8 cellular contexts compared by ENCODE assay signal in genomic region chr12:56224102-56224701, GRCh38. TPM values are rescaled to one million over a fixed set of nuclear protein-coding genes. Genes with fewer than 3 reads are reported as not detected.
A peak's percentile ranks its signal among the peaks of the same experiment; 100 is the strongest.
DNase-seq lines count a peak whose midpoint lies in the region; ATAC-seq, FAIRE-seq and TF ChIP-seq lines count a peak whose summit lies in the region.

TSS of gene NABP2 (plus strand) at chr12:56224342. CDS start at chr12:56224857, 515 bp downstream.

- H3K9me2 ChIP-seq in OCI-LY7 (ENCODE audit: insufficient read depth, low read length) = no peaks in the 10 kb centered on the region

- dilution Hi-C loops in endothelial cell of umbilical vein (cut with MboI; ENCODE audit: extremely low pct_ligation_motif_present, low sequenced_read_pairs) = no loop called here

- POLR2A ChIA-PET in OCI-LY7 (lab: Charles Lee) (interaction anchor here (3.9 to 4.2 kb wide), 2 partner anchors 17 to 35 kb away, joined by 18 to 85 read pairs; partner anchors contain the start of gene SMARCC2), endothelial cell of umbilical vein (lab: Charles Lee) (no interaction called here)

- DNase-seq in DMS114 treated with DMSO at 0.1 percent for 48 hours (lab: John Stamatoyannopoulos, UW; ENCODE audit: unreplicated experiment) (peak; percentile 97), HuH-7 (ENCODE audit: low spot score) (peak; percentile 100), OCI-LY7 (ENCODE audit: low spot score) (peak; percentile 98), activated T-cell treated with anti-CD3 and anti-CD28 coated beads for 24 hours (ENCODE audit: low read depth) (peak; percentile 95), endothelial cell of umbilical vein (ENCODE audit: low read depth, low spot score) (peak; percentile 99), middle frontal gyrus (ENCODE audit: extremely low spot score, low spot score) (peak; percentile 96)
- peak; percentile 95 to 96 for DNase-seq in stimulated activated CD8-positive, alpha-beta memory T cell treated with anti-CD3 and anti-CD28 coated beads, Interleukin-2, amount 100 ng/mL, for 48 hours (ENCODE audit: low read depth in 2 of 2)

- intact Hi-C loops in OCI-LY7 (cut with micrococcal nuclease; ENCODE audit: unreplicated experiment) = loop anchor here (1.0 kb wide), 4 partner anchors 16 to 105 kb away; no protein-coding TSS in a partner anchor
- intact Hi-C loops in endothelial cell of umbilical vein (cut with micrococcal nuclease) = loop anchor here (1.0 to 2.0 kb wide), 8 partner anchors 18 to 422 kb away; partner anchors contain the start of genes ANKRD52 and COQ10A

- H4K20me1 ChIP-seq in OCI-LY7 (ENCODE audit: insufficient read depth, low read length) (no peaks in the 10 kb centered on the region), endothelial cell of umbilical vein (replicated peaks; ENCODE audit: control insufficient read depth, extremely low read depth, insufficient read depth, low read length) (no peaks in the 10 kb centered on the region)

- H3K36me3 ChIP-seq in OCI-LY7 (ENCODE audit: insufficient read depth, low read length) = no peaks in the 10 kb centered on the region; the same call in 1 of the 2 replicates
- peaks cover 0 to 2% of the 10 kb centered on the region in 2 experiments for H3K36me3 ChIP-seq in endothelial cell of umbilical vein (ENCODE audit: control insufficient read depth in 2 of 2, extremely low read depth in 1 of 2, insufficient read depth in 2 of 2, low read length in 2 of 2)

- no peaks in the 10 kb centered on the region for H3K27me3 ChIP-seq in endothelial cell of umbilical vein (ENCODE audit: control insufficient read depth in 2 of 2, insufficient read depth in 2 of 2, low read length in 2 of 2)

- peak within 1 kb of the TSS; percentile 83 for H3K4me3 ChIP-seq in OCI-LY7 (ENCODE audit: low read depth, low read length, poor library complexity, severe bottlenecking)
- H3K4me3 ChIP-seq in endothelial cell of umbilical vein (replicated peaks in 1 of 3; ENCODE audit: insufficient read depth in 1 of 3, low read depth in 1 of 3, low read length in 3 of 3) = peak within 1 kb of the TSS; percentile 11 to 49 (median 49)

- H2AFZ ChIP-seq in OCI-LY7 (ENCODE audit: low read length) = peak within 1 kb of the TSS; percentile 97
- H2AFZ ChIP-seq in endothelial cell of umbilical vein (ENCODE audit: low read depth, low read length) = peak within 1 kb of the TSS; percentile 88

- BruUV-seq in OCI-LY7 (replicated peaks; lab: Mats Ljungman, UMichigan) (TSS peak; percentile 83), endothelial cell of umbilical vein (replicated peaks; lab: Mats Ljungman, UMichigan) (no TSS peak)

- H3K9me3 ChIP-seq in OCI-LY7 (ENCODE audit: low read length) (no peaks in the 10 kb centered on the region), endothelial cell of umbilical vein (replicated peaks; ENCODE audit: control insufficient read depth, insufficient read depth, low read length) (no peaks in the 10 kb centered on the region)

- H3K79me2 ChIP-seq in OCI-LY7 (ENCODE audit: insufficient read depth, low read depth, low read length) = peaks cover 23% of the 10 kb centered on the region; the same call in 1 of the 2 replicates
- peaks cover 20% of the 10 kb centered on the region for H3K79me2 ChIP-seq in endothelial cell of umbilical vein (ENCODE audit: control insufficient read depth, insufficient read depth, low read length)

- peak; percentile 98 for FAIRE-seq in endothelial cell of umbilical vein (lab: Jason Lieb, UNC)

- TF ChIP-seq CTCF in OCI-LY7 (conservative IDR thresholded peaks at IDR 0.05; ENCODE audit: low read length) = peak; percentile 96
- TF ChIP-seq CTCF in endothelial cell of umbilical vein (IDR thresholded peaks at IDR 0.05; ENCODE audit: extremely low read depth in 1 of 2, insufficient read depth in 1 of 2, low read depth in 1 of 2, low read length in 2 of 2) = peak; percentile 82 to 96

- peak within 1 kb of the TSS; percentile 64 for H3K9ac ChIP-seq in endothelial cell of umbilical vein (replicated peaks; ENCODE audit: extremely low read depth, insufficient read depth, low read length)

- no peaks in the 10 kb centered on the region for H3K9me1 ChIP-seq in endothelial cell of umbilical vein (replicated peaks; ENCODE audit: control insufficient read depth, extremely low read depth, insufficient read depth, low read length)

- H3K27ac ChIP-seq in OCI-LY7 (ENCODE audit: low read depth, low read length, poor library complexity, severe bottlenecking) = peak within 1 kb of the TSS; percentile 41
- H3K27ac ChIP-seq in endothelial cell of umbilical vein (ENCODE audit: insufficient read depth, low read depth, low read length) = peak within 1 kb of the TSS; percentile 77

- CTCF ChIA-PET in OCI-LY7 (lab: Charles Lee; ENCODE audit: unreplicated experiment) = no interaction called here
- CTCF ChIA-PET in endothelial cell of umbilical vein (lab: Charles Lee) = no interaction called here

- ATAC-seq in GM21515 (IDR thresholded peaks at IDR 0.05; ENCODE audit: unreplicated experiment) = peak; percentile 75

- peak; percentile 7 for TF ChIP-seq POLR2A in endothelial cell of umbilical vein (IDR thresholded peaks at IDR 0.05; ENCODE audit: low read depth, low read length)

- H3K4me2 ChIP-seq in OCI-LY7 (ENCODE audit: low read length) (peak within 1 kb of the TSS; percentile 100), endothelial cell of umbilical vein (ENCODE audit: insufficient read depth, low read length) (peak within 1 kb of the TSS; percentile 73)

- H3K4me1 ChIP-seq in OCI-LY7 (ENCODE audit: insufficient read depth, low read length, poor library complexity, severe bottlenecking) = peaks cover 40% of the 10 kb centered on the region
- H3K4me1 ChIP-seq in endothelial cell of umbilical vein (ENCODE audit: control insufficient read depth, extremely low read depth, insufficient read depth, low read length) = peaks cover 19% of the 10 kb centered on the region

TF ChIP-seq in endothelial cell of umbilical vein, 7 proteins besides CTCF, POLR2A, EP300 and RAD21:
- TF ChIP-seq GATA2 (IDR thresholded peaks at IDR 0.05; ENCODE audit: insufficient read depth, insufficient read length, low read depth, low read length) (no peak), POLR2AphosphoS5 (IDR thresholded peaks at IDR 0.05; ENCODE audit: insufficient read depth, low read depth, low read length) (peak; percentile 50), MYC (IDR thresholded peaks at IDR 0.05; ENCODE audit: low read depth, low read length) (peak; percentile 19)

RNA-seq across cellular contexts. Expression of gene NABP2, which starts in this region (rescaled TPM):
- total RNA-seq in OCI-LY7 (2014; rRNA removed; shearing (Covaris generic)) = 37.5 and 46.0 TPM in 2 replicates
- total RNA-seq in OCI-LY7 (2022) (54.1 and 61.1 TPM in 2 replicates), endothelial cell of umbilical vein (41.0 and 42.4 TPM in 2 replicates)
- 55.3 and 59.7 TPM in 2 replicates for polyA plus RNA-seq in endothelial cell of umbilical vein
- polyA plus RNA-seq in endothelial cell of umbilical vein (2011; cell fraction: cytosol; rRNA removed) = 65.9 and 69.7 TPM in 2 replicates
- polyA plus RNA-seq in endothelial cell of umbilical vein (2011; cell fraction: nucleus; rRNA removed) = 12.9 and 13.4 TPM in 2 replicates
- 47.3 and 55.9 TPM in 2 replicates for polyA plus RNA-seq in endothelial cell of umbilical vein (2012)
- polyA minus RNA-seq in endothelial cell of umbilical vein = 27.1 and 29.5 TPM in 2 replicates
- polyA minus RNA-seq in endothelial cell of umbilical vein (2011; cell fraction: cytosol; rRNA and poly(A)+ RNA removed) = 20.0 TPM
- 4.5 and 5.5 TPM in 2 replicates for polyA minus RNA-seq in endothelial cell of umbilical vein (2011; cell fraction: nucleus; rRNA and poly(A)+ RNA removed)

Comparison
In these comparisons a context has a peak if more than half of its experiments do, and no peak if none do; other contexts are left out.
1. Peak in every context shown above with its lines: DNase-seq, ATAC-seq, H3K4me3 ChIP-seq and H3K27ac ChIP-seq.